ENCODE assay signal across 1 cellular context in the genomic region with DNA sequence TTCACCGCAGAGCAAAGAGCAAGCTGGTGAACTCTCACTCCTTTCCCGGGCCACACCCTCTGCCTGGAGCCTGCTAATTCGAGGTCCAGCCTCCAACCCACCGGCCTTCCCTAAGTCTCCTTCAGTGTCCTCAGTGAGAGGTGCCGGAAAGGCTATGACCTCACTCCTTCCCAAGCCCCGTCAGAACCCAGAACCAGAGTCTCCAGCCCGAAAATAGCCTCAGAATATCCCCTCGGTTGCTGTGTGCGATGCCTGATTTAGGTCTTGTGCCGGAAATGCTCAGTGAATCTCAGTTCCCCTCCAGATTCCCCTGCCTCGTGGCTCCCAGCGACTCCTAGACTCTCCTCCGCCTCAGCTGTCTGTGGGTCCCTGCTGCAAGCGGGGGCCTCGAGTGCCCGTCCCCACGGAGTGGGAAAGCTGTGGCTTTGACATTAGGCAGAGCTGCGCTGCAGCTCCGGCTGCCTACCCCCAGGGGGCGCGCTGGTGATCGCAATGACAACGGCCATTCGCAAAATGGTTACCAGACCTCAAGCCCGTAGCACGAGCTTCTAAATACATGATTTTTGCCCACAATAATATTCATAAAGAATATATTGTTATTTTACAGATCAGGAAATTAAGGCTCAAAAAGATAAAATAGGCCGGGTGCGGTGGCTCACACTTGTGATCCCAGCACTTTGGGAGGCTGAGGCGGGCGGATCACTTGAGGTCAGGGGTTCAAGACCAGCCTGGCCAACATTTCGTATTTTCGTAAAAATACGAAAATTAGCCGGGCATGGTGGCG.
TF ChIP-seq lines count a peak whose summit lies in the region.

No MANE protein-coding gene starts in this region.

TF ChIP-seq in K562, 482 proteins besides CTCF, POLR2A, EP300 and RAD21 (continued from another document and continues in another):
- TF ChIP-seq, protein P1, sequence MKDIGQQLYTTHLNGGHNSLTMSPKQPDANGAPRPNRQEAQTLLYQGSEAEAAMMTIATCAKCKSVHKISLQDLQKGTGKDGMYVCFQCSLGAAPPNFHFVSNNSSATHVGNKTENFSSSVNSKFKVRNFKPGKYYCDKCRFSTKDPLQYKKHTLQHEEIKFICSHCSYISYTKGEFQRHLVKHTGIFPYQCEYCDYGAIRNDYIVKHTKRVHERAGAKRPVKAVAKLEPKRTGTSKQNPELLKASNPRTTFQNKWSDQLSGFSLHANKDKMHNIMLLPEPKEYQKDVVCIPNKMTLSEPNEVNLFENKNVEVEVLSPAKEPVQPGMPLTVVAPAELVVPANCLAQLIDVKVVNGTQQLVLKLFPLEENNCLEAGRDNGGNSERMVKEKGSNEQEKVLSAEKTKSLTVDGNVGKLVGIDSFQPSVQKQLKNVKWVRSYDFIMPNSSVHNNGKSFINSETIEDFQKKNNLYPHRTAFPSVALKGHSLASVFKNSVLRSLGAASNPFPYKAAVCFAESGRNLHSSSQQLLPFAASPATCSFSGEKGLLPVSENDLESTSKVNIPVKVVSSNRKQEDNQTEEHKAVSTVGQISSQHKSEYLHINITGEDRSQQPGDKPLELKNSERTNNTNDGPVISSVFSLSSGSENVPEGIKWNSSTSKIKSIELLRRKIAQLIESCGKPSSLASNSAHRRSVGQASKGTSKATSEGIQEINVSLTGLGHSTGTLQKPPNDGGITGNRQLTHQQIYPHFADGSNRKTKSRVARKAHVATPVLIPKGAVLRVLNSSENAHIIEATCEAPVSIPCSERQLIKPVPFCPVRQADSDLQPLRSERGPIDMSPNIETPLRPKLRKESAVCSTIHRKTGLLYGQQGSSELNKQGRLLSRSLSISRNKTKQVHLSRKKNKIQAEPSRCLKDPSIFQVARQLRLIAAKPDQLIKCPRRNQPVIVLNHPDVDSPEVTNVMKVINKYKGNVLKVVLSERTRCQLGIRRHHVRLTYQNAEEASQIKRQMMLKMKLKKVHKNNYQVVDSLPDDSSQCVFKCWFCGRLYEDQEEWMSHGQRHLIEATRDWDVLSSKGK (CRISPR knock-in tag; IDR thresholded peaks at IDR 0.05), result no peak
- TF ChIP-seq ZBTB49 (CRISPR knock-in tag; IDR thresholded peaks at IDR 0.05; ENCODE audit: borderline replicate concordance) (no peak), MTA1 (IDR thresholded peaks at IDR 0.05; ENCODE audit: borderline replicate concordance) (no peak), TARDBP (IDR thresholded peaks at IDR 0.05) (peak; percentile 44; the same call in 1 of the 2 replicates), POLR2B (IDR thresholded peaks at IDR 0.05; ENCODE audit: low read depth, partially characterized antibody) (no peak), CREM (IDR thresholded peaks at IDR 0.05; ENCODE audit: low read depth) (peak; percentile 73), ZNF655 (CRISPR knock-in tag; IDR thresholded peaks at IDR 0.05) (no peak), NCOA4 (IDR thresholded peaks at IDR 0.05; ENCODE audit: partially characterized antibody) (no peak), CBX5 (IDR thresholded peaks at IDR 0.05; ENCODE audit: borderline replicate concordance, low read depth) (no peak), ZFP36 (IDR thresholded peaks at IDR 0.05; ENCODE audit: low read depth, low read length, partially characterized antibody) (no peak), FOXJ2 (tag; IDR thresholded peaks at IDR 0.05) (no peak), CEBPG (CRISPR knock-in tag; IDR thresholded peaks at IDR 0.05) (no peak), CEBPG (tag; conservative IDR thresholded peaks at IDR 0.05 in 1 of 2, IDR thresholded peaks at IDR 0.05 in 1 of 2) (no peak), TBP (optimal IDR thresholded peaks at IDR 0.05; ENCODE audit: low read depth, low read length) (peak; percentile 42), UBTF (IDR thresholded peaks at IDR 0.05; ENCODE audit: borderline replicate concordance in 1 of 2, low read depth in 2 of 2, low read length in 2 of 2) (0 out of 4 replicates have a peak, but pooled peaks of 1 of the 2 experiments have one; percentile 31), PBX2 (CRISPR knock-in tag; IDR thresholded peaks at IDR 0.05; ENCODE audit: low read depth) (0 out of 2 replicates have a peak, but pooled peaks have one; percentile 2), PBX2 (tag; conservative IDR thresholded peaks at IDR 0.05; ENCODE audit: low read depth) (no peak), TBL1XR1 (IDR thresholded peaks at IDR 0.05; ENCODE audit: low read length in 2 of 2) (0 out of 4 replicates have a peak, but pooled peaks of 1 of the 2 experiments have one; percentile 12), ELF1 (tag; IDR thresholded peaks at IDR 0.05) (no peak), ZSCAN29 (IDR thresholded peaks at IDR 0.05) (no peak), HNRNPLL (IDR thresholded peaks at IDR 0.05; ENCODE audit: low read depth, low read length, poor library complexity, severe bottlenecking) (no peak), FOXK2 (conservative IDR thresholded peaks at IDR 0.05 in 1 of 2, IDR thresholded peaks at IDR 0.05 in 1 of 2; ENCODE audit: low read depth in 2 of 2) (0 out of 4 replicates have a peak, but pooled peaks of 1 of the 2 experiments have one; percentile 45), NR2C2 (CRISPR knock-in tag; IDR thresholded peaks at IDR 0.05) (no peak), NR2C2 (tag; IDR thresholded peaks at IDR 0.05) (peak; percentile 64), OTX1 (CRISPR knock-in tag; IDR thresholded peaks at IDR 0.05) (no peak), ZNF384 (IDR thresholded peaks at IDR 0.05; ENCODE audit: low read depth, low read length) (0 out of 2 replicates have a peak, but pooled peaks have one; percentile 17), STAG1 (CRISPR knock-in tag; IDR thresholded peaks at IDR 0.05; ENCODE audit: borderline replicate concordance) (no peak; the same call in none of the 2 replicates), ZKSCAN1 (IDR thresholded peaks at IDR 0.05; ENCODE audit: low read depth, low read length) (0 out of 2 replicates have a peak, but pooled peaks have one; percentile 40), BRCA1 (IDR thresholded peaks at IDR 0.05) (no peak), BRCA1 (CRISPR knock-in tag; IDR thresholded peaks at IDR 0.05) (no peak), KAT8 (IDR thresholded peaks at IDR 0.05; ENCODE audit: low read depth) (peak; percentile 79), NR2C1 (IDR thresholded peaks at IDR 0.05) (no peak), NR2C1 (tag; IDR thresholded peaks at IDR 0.05) (no peak), ZNF217 (CRISPR knock-in tag; IDR thresholded peaks at IDR 0.05) (no peak)
